In the genomic region with DNA sequence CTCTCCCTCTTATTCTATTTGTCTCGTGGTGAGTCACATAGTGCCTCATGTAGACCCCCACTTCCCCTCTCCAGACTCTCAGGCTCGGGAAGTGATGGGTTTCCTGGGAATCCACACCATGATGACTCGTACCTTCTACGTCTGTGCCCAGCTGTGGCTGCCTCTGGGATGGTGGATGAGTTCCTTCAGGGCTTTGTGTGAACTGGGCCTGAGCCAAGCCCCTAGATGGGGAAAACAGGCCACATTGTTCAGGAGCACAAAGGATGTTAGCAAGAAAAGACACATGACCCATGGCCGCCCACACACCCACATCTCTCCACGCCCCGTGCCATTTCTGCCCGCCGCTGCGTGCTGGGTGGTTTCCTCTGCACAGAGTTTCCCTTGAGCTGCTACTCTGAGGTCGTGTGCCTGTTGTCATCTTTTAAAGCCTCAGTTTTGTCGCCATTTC, we compare ENCODE assay signal across 8 cellular contexts.
DNase-seq lines count a peak whose midpoint lies in the region; ATAC-seq lines count a peak whose summit lies in the region.

No MANE protein-coding gene starts in this region.

- H3K4me3 Mint-ChIP-seq in stimulated activated naive B cell treated with anti-CD40 and anti-IgM and Interleukin-4, amounts not matched to agents 10 μg/mL and 1 μg/mL and 100 μg/mL, for 72 hours: peak overlapping the region; percentile 64 to 74

- peak overlapping the region; percentile 95 for H3K27ac Mint-ChIP-seq in stimulated activated naive B cell treated with anti-CD40 and anti-IgM and Interleukin-4, amounts not matched to agents 10 μg/mL and 1 μg/mL and 100 μg/mL, for 72 hours

- H3K36me3 Mint-ChIP-seq in stimulated activated naive B cell treated with anti-CD40 and anti-IgM and Interleukin-4, amounts not matched to agents 10 μg/mL and 1 μg/mL and 100 μg/mL, for 72 hours: peaks cover 38 to 39% of the 10 kb centered on the region in 2 donors

- H3K27me3 Mint-ChIP-seq in stimulated activated naive B cell treated with anti-CD40 and anti-IgM and Interleukin-4, amounts not matched to agents 10 μg/mL and 1 μg/mL and 100 μg/mL, for 72 hours: no peaks in the 10 kb centered on the region

- H3K4me1 Mint-ChIP-seq in stimulated activated naive B cell treated with anti-CD40 and anti-IgM and Interleukin-4, amounts not matched to agents 10 μg/mL and 1 μg/mL and 100 μg/mL, for 72 hours: peaks cover 68 to 93% of the 10 kb centered on the region in 2 donors

- H3K9me3 Mint-ChIP-seq in stimulated activated naive B cell treated with anti-CD40 and anti-IgM and Interleukin-4, amounts not matched to agents 10 μg/mL and 1 μg/mL and 100 μg/mL, for 72 hours: no peaks in the 10 kb centered on the region

- DNase-seq in activated CD4-positive, alpha-beta T cell treated with anti-CD3 and anti-CD28 coated beads, Interleukin-2, amount 50 U/mL, for 24 hours (ENCODE audit: low read depth in 1 of 2, low spot score in 1 of 2): peak; percentile 50 to 67
- DNase-seq in dedifferentiated amniotic fluid mesenchymal stem cell (ENCODE audit: extremely low spot score) (peak; percentile 36), midbrain (lab: John Stamatoyannopoulos, UW) (peak; percentile 81), NCI-H2227 (lab: John Stamatoyannopoulos, UW; ENCODE audit: unreplicated experiment) (no peak), GF-D8 (lab: John Stamatoyannopoulos, UW) (no peak)
- peak; percentile 82 for DNase-seq in stimulated activated naive B cell treated with anti-CD40 and anti-IgM and Interleukin-4, amounts not matched to agents 10 μg/mL and 1 μg/mL and 100 μg/mL, for 72 hours

- ATAC-seq in GM18511 (IDR thresholded peaks at IDR 0.05; ENCODE audit: unreplicated experiment): peak; percentile 87
- ATAC-seq in HG03135 (IDR thresholded peaks at IDR 0.05; ENCODE audit: unreplicated experiment): peak; percentile 51
- peak; percentile 93 to 95 for ATAC-seq in stimulated activated naive B cell treated with anti-CD40 and anti-IgM and Interleukin-4, amounts not matched to agents 10 μg/mL and 1 μg/mL and 100 μg/mL, for 72 hours (replicated peaks)

Comparison
In these comparisons a context has a peak if more than half of its experiments do, and no peak if none do; other contexts are left out.
1. DNase-seq: peak in activated CD4-positive, alpha-beta T cell treated with anti-CD3 and anti-CD28 coated beads, Interleukin-2, amount 50 U/mL, for 24 hours (2 of 2), dedifferentiated amniotic fluid mesenchymal stem cell (single experiment), midbrain (single experiment) and stimulated activated naive B cell treated with anti-CD40 and anti-IgM and Interleukin-4, amounts not matched to agents 10 μg/mL and 1 μg/mL and 100 μg/mL, for 72 hours (single experiment); none in NCI-H2227 (single experiment) and GF-D8 (single experiment).
2. Peak in every context shown above with its lines, with median percentiles within 50 percentile points of each other: ATAC-seq.